9 cellular contexts compared by ENCODE assay signal in genomic region chr5:140131967-140132409, GRCh38. TPM values are rescaled to one million over a fixed set of nuclear protein-coding genes. Genes with fewer than 3 reads are reported as not detected.
DNase-seq lines count a peak whose midpoint lies in the region; ATAC-seq and TF ChIP-seq lines count a peak whose summit lies in the region.
"Had no signal": no experiment of that assay in that cellular context is flagged by ENCODE, and none has a peak within 500 bp of the region (broad histone marks: within the 10 kb centered on the region; RNA-seq: fewer than 3 reads in every experiment).

No MANE protein-coding gene starts in this region.

- POLR2A ChIA-PET in activated CD8-positive, alpha-beta T cell treated with anti-CD3 and anti-CD28 coated beads, Interleukin-2, amount 10 ng/mL, durations not matched to agents 7 days and 5 days (lab: Charles Lee): interaction anchor here (1.0 kb wide), 1 partner anchor 19 kb away, joined by 3 read pairs; no protein-coding TSS in a partner anchor

- H3K36me3 Mint-ChIP-seq in CD14-positive monocyte: no peaks in the 10 kb centered on the region
- no peaks in the 10 kb centered on the region for H3K36me3 Mint-ChIP-seq in activated CD8-positive, alpha-beta T cell treated with anti-CD3 and anti-CD28 coated beads, Interleukin-2, amount 10 ng/mL, durations not matched to agents 7 days and 5 days (ENCODE audit: low read depth)

- H3K27me3 Mint-ChIP-seq in CD14-positive monocyte (ENCODE audit: low read depth in 3 of 3): peaks cover 0 to 6% (median 2%) of the 10 kb centered on the region in 3 donors
- peaks cover 1% of the 10 kb centered on the region for H3K27me3 Mint-ChIP-seq in activated CD8-positive, alpha-beta T cell treated with anti-CD3 and anti-CD28 coated beads, Interleukin-2, amount 10 ng/mL, durations not matched to agents 7 days and 5 days (ENCODE audit: low read depth)
- H3K27me3 Mint-ChIP-seq: central memory CD8-positive, alpha-beta T cell had no signal

- intact Hi-C loops in CD14-positive monocyte (cut with micrococcal nuclease): no loop called here

- CTCF ChIA-PET in activated CD8-positive, alpha-beta T cell treated with anti-CD3 and anti-CD28 coated beads, Interleukin-2, amount 10 ng/mL, durations not matched to agents 7 days and 5 days (lab: Charles Lee): interaction anchor here (0.9 to 5.6 kb wide), 8 partner anchors 10 to 163 kb away, joined by 3 to 52 read pairs (median 4); partner anchors contain the start of gene NRG2

- no peak overlapping the region for H3K4me3 Mint-ChIP-seq in CD14-positive monocyte
- no peak overlapping the region for H3K4me3 Mint-ChIP-seq in activated CD8-positive, alpha-beta T cell treated with anti-CD3 and anti-CD28 coated beads, Interleukin-2, amount 10 ng/mL, durations not matched to agents 7 days and 5 days
- H3K4me3 Mint-ChIP-seq: central memory CD8-positive, alpha-beta T cell had no signal

- DNase-seq in CD14-positive monocyte (ENCODE audit: low spot score) (peak; percentile 59), HS-5 (ENCODE audit: low read depth) (peak; percentile 94), kidney glomerular epithelial cell (lab: John Stamatoyannopoulos, UW) (peak; percentile 91)
- DNase-seq in activated CD8-positive, alpha-beta T cell treated with anti-CD3 and anti-CD28 coated beads, Interleukin-2, amount 10 ng/mL, durations not matched to agents 7 days and 5 days: peak; percentile 22

- no peaks in the 10 kb centered on the region for H3K9me3 Mint-ChIP-seq in CD14-positive monocyte
- no peaks in the 10 kb centered on the region for H3K9me3 Mint-ChIP-seq in activated CD8-positive, alpha-beta T cell treated with anti-CD3 and anti-CD28 coated beads, Interleukin-2, amount 10 ng/mL, durations not matched to agents 7 days and 5 days (ENCODE audit: insufficient read depth)
- H3K9me3 Mint-ChIP-seq: central memory CD8-positive, alpha-beta T cell had no signal

- peak overlapping the region in 4 of 7 donors; percentile 35 to 82 (median 75) for H3K27ac Mint-ChIP-seq in CD14-positive monocyte
- peak overlapping the region; percentile 5 for H3K27ac Mint-ChIP-seq in activated CD8-positive, alpha-beta T cell treated with anti-CD3 and anti-CD28 coated beads, Interleukin-2, amount 10 ng/mL, durations not matched to agents 7 days and 5 days

- ATAC-seq in activated CD8-positive, alpha-beta T cell treated with anti-CD3 and anti-CD28 coated beads, Interleukin-2, amount 10 ng/mL, durations not matched to agents 7 days and 5 days: peak; percentile 82
- ATAC-seq in GM19023 (IDR thresholded peaks at IDR 0.05; ENCODE audit: unreplicated experiment) (no peak), GM19452 (IDR thresholded peaks at IDR 0.05; ENCODE audit: unreplicated experiment) (no peak), HG02981 (IDR thresholded peaks at IDR 0.05; ENCODE audit: unreplicated experiment) (no peak), HG03095 (IDR thresholded peaks at IDR 0.05; ENCODE audit: unreplicated experiment) (no peak)

- no peak for TF ChIP-seq CTCF in CD14-positive monocyte (IDR thresholded peaks at IDR 0.05)

- H3K4me1 Mint-ChIP-seq in CD14-positive monocyte: peaks cover 31% of the 10 kb centered on the region
- peaks cover 39% of the 10 kb centered on the region for H3K4me1 Mint-ChIP-seq in activated CD8-positive, alpha-beta T cell treated with anti-CD3 and anti-CD28 coated beads, Interleukin-2, amount 10 ng/mL, durations not matched to agents 7 days and 5 days (ENCODE audit: low read depth)

RNA-seq across cellular contexts. Expression of gene IGIP, which starts 6.3 kb away (rescaled TPM):
- under 1 TPM in 1 of 2 donors, not detected in 1; 0.08 TPM for polyA plus RNA-seq in CD14-positive monocyte
- total RNA-seq in activated CD8-positive, alpha-beta T cell treated with anti-CD3 and anti-CD28 coated beads, Interleukin-2, amount 10 ng/mL, durations not matched to agents 7 days and 5 days: 1 to 10 TPM; 2.4 to 2.7 TPM

RNA-seq across cellular contexts. Expression of gene PURA, which starts 18.1 kb away (rescaled TPM):
- 1 to 10 TPM; 1.1 to 1.2 TPM for polyA plus RNA-seq in CD14-positive monocyte
- 10 to 100 TPM; 12.5 to 13.4 TPM for total RNA-seq in activated CD8-positive, alpha-beta T cell treated with anti-CD3 and anti-CD28 coated beads, Interleukin-2, amount 10 ng/mL, durations not matched to agents 7 days and 5 days

RNA-seq across cellular contexts. Expression of gene CYSTM1, which starts 43.0 kb away (rescaled TPM):
- polyA plus RNA-seq in CD14-positive monocyte: 10 to 100 TPM; 36.7 to 40.0 TPM
- 10 to 100 TPM; 10.5 to 12.2 TPM for total RNA-seq in activated CD8-positive, alpha-beta T cell treated with anti-CD3 and anti-CD28 coated beads, Interleukin-2, amount 10 ng/mL, durations not matched to agents 7 days and 5 days

Comparison
In these comparisons a context has a peak if more than half of its experiments do, and no peak if none do; other contexts are left out.
1. DNase-seq: peak in every context shown above with its lines; median percentile 94 in HS-5; 91 in kidney glomerular epithelial cell; 59 in CD14-positive monocyte; 22 in activated CD8-positive, alpha-beta T cell treated with anti-CD3 and anti-CD28 coated beads, Interleukin-2, amount 10 ng/mL, durations not matched to agents 7 days and 5 days.